8 cellular contexts compared by ENCODE assay signal in the genomic region with DNA sequence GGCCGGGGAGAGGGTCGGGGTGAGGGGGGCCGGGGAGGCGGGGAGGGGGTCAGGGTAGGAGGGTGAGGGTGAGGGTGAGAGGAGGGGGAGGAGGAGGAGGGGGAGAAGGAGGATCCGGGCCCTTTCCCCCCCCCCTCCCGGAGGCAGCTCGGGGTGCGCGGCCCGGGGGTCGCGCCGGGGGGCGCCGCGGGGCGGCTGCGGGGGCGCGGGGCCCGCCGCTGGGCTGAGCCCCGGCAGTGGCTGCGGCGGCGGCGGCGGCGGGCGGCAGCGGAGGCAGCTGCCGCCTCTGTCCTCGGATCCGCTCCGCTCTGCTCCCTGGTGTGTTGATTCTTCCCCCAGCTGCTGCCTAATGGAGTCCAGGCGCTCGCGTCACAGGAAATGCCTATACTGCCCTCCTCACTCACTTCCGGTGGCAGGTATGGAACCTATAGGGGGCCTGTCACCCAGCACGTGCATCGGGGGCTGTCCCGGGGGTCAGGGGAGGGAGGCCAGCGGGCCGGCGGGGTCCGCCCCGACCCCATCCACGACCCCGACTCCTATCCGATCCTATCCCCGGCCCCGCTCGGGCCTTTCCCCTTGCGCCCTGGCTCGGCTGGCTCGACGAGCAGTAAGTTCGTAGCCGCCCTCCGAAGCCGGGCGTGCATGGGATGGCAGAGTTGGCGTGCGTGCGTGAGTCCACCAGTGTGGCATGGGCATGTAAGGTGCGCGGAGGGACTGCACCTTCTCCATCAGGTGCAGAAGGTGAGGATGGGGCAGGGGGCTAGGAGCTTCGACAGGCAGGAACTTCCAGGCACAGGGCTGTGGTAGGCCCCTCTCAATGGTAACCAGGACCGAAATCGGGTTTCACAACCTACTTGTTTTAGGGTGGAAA. TPM values are rescaled to one million over a fixed set of nuclear protein-coding genes. Genes with fewer than 3 reads are reported as not detected.
DNase-seq lines count a peak whose midpoint lies in the region; FAIRE-seq and TF ChIP-seq lines count a peak whose summit lies in the region.

A gene (minus strand): TSS at position 351 of the 871 bp plus-strand sequence.

- no peaks in the 10 kb centered on the region for H3K27me3 ChIP-seq in H9 (ENCODE audit: insufficient read depth, low read length)
- H3K27me3 ChIP-seq in SJSA1 (replicated peaks), result no peaks in the 10 kb centered on the region
- H3K27me3 ChIP-seq in neuron (ENCODE audit: insufficient read depth, low read length), result no peaks in the 10 kb centered on the region

- no peak within 1 kb of the TSS for H2AK5ac ChIP-seq in H9 (ENCODE audit: insufficient read length, low read length)

- H3K4ac ChIP-seq in H9 (ENCODE audit: low read depth, low read length), result no peak within 1 kb of the TSS

- H3K36me3 ChIP-seq in SJSA1 (peaks cover 28% of the 10 kb centered on the region), neuron (ENCODE audit: insufficient read depth, low read length) (peaks cover 14% of the 10 kb centered on the region)

- H3K4me3 ChIP-seq in SJSA1 (peak within 1 kb of the TSS; percentile 67), neuron (ENCODE audit: low read length) (peak within 1 kb of the TSS; percentile 71)

- peak within 1 kb of the TSS; percentile 21 for H3K14ac ChIP-seq in H9 (ENCODE audit: insufficient read depth, low read length)

- no peak within 1 kb of the TSS for H3T11ph ChIP-seq in H9 (ENCODE audit: low read length)

- peaks cover 19% of the 10 kb centered on the region; the same call in 1 of the 2 replicates for H3K79me2 ChIP-seq in H9 (ENCODE audit: insufficient read depth, low read length)

- no peaks in the 10 kb centered on the region for H3K27me3 Mint-ChIP-seq in H9 (ENCODE audit: low read depth)

- no peak for FAIRE-seq in frontal cortex (lab: Jason Lieb, UNC)

- H3K23ac ChIP-seq in H9 (ENCODE audit: insufficient read length, low read depth, low read length), result no peak within 1 kb of the TSS

- H2AFZ ChIP-seq in H9 (ENCODE audit: low read length) (no peak within 1 kb of the TSS), neuron (ENCODE audit: low read depth, low read length) (peak within 1 kb of the TSS; percentile 95)

- no peak within 1 kb of the TSS for H4K8ac ChIP-seq in H9 (replicated peaks; ENCODE audit: insufficient read length, low read depth, low read length)

- peak within 1 kb of the TSS; percentile 94 for H3K4me2 ChIP-seq in H9 (ENCODE audit: insufficient read depth, insufficient read length, low read length)

- H2BK120ac ChIP-seq in H9 (ENCODE audit: low read depth, low read length, poor library complexity, severe bottlenecking), result no peak within 1 kb of the TSS

- no peaks in the 10 kb centered on the region for H3K9me3 Mint-ChIP-seq in H9

- H3K27ac ChIP-seq in H9 (ENCODE audit: insufficient read length, low read depth, low read length), result no peak within 1 kb of the TSS
- peak within 1 kb of the TSS; percentile 85 for H3K27ac ChIP-seq in SJSA1

- no CpG with 5 or more reads among the region's 70 CpGs for WGBS in H9 (ENCODE audit: extremely low coverage, insufficient read length, low lambda C conversion rate)

- no peaks in the 10 kb centered on the region for H3K79me1 ChIP-seq in H9 (ENCODE audit: insufficient read depth, low read depth, low read length, poor library complexity, severe bottlenecking)

- H3K36me3 Mint-ChIP-seq in H9 (ENCODE audit: insufficient read depth in 1 of 3, low read depth in 3 of 3), result peaks cover 16 to 32% (median 31%) of the 10 kb centered on the region in 3 experiments; a peak in 6 of 7 replicates

- no peak within 1 kb of the TSS for H2BK5ac ChIP-seq in H9 (ENCODE audit: insufficient read length, low read length)

- H3K4me1 ChIP-seq in H9 (ENCODE audit: insufficient read depth, low read length) (no peaks in the 10 kb centered on the region), SJSA1 (replicated peaks) (peaks cover 36% of the 10 kb centered on the region), neuron (ENCODE audit: insufficient read depth, low read length) (peaks cover 44% of the 10 kb centered on the region)

- no peak within 1 kb of the TSS for H4K5ac ChIP-seq in H9 (ENCODE audit: insufficient read length, low read depth, low read length)

- no peak within 1 kb of the TSS for H3K56ac ChIP-seq in H9 (ENCODE audit: insufficient read length, low read depth, low read length)

- peak within 1 kb of the TSS; percentile 94 to 96 for H3K4me3 Mint-ChIP-seq in H9

- no peak within 1 kb of the TSS for H2BK15ac ChIP-seq in H9 (ENCODE audit: low read depth, low read length)

- no peak; the same call in 2 of the 3 replicates for TF ChIP-seq CTCF in H9 (conservative IDR thresholded peaks at IDR 0.05)
- TF ChIP-seq CTCF in subcutaneous adipose tissue (IDR thresholded peaks at IDR 0.05; ENCODE audit: low read depth), result no peak

- DNase-seq in GM03348 (ENCODE audit: low spot score) (peak; percentile 90), H9 (peak; percentile 89), M059J (ENCODE audit: low read depth) (peak; percentile 80), SJSA1 (ENCODE audit: low read depth in 1 of 2, low spot score in 2 of 2) (peak; percentile 57 to 76), frontal cortex (ENCODE audit: low spot score in 2 of 2) (peak; percentile 86 to 90)
- DNase-seq in activated gamma-delta T cell treated with anti-CD3 and anti-CD28 coated beads, Interleukin-2, amount 50 U/mL, for 16 hours (ENCODE audit: low read depth), result peak; percentile 70

- peaks cover 5% of the 10 kb centered on the region for H4K20me1 ChIP-seq in H9 (ENCODE audit: control insufficient read depth, insufficient read depth, insufficient read length)

- H3K9ac ChIP-seq in H9 (ENCODE audit: extremely low read depth, insufficient read length, low read length), result peak within 1 kb of the TSS; percentile 82

- no peak within 1 kb of the TSS for H2BK20ac ChIP-seq in H9 (ENCODE audit: low read depth, low read length, poor library complexity, severe bottlenecking)

- H3K4me1 Mint-ChIP-seq in H9, result peaks cover 45% of the 10 kb centered on the region in 2 experiments

- peak within 1 kb of the TSS; percentile 90 to 98 (median 90); a peak in 5 of 7 replicates for H3K27ac Mint-ChIP-seq in H9

- H3K9me3 ChIP-seq in H9 (ENCODE audit: control insufficient read depth, low read depth, low read length), result no peaks in the 10 kb centered on the region
- H3K9me3 ChIP-seq in SJSA1 (replicated peaks), result no peaks in the 10 kb centered on the region
- no peaks in the 10 kb centered on the region for H3K9me3 ChIP-seq in neuron (ENCODE audit: low read length)

- peaks cover 17% of the 10 kb centered on the region for H3K23me2 ChIP-seq in H9 (ENCODE audit: insufficient read length, low read depth, low read length, poor library complexity, severe bottlenecking)

- H3K18ac ChIP-seq in H9 (ENCODE audit: insufficient read length, low read depth, low read length), result peak within 1 kb of the TSS; percentile 69

- H4K91ac ChIP-seq in H9 (ENCODE audit: insufficient read length, low read depth, low read length), result no peak within 1 kb of the TSS

- H2BK12ac ChIP-seq in H9 (ENCODE audit: insufficient read length, low read depth, low read length), result no peak within 1 kb of the TSS

RNA-seq across cellular contexts. Expression of the gene that starts here (rescaled TPM):
- total RNA-seq in H9 (2021), result 81.4 and 81.7 TPM in 2 replicates
- 37.9 and 58.6 TPM in 2 replicates for total RNA-seq in M059J (2014; rRNA removed; shearing (Covaris generic))
- total RNA-seq in SJSA1 (2014; rRNA removed; shearing (Covaris generic)), result 29.4 and 37.2 TPM in 2 replicates
- total RNA-seq in frontal cortex, result 58.7 TPM
- 100 to 1,000 TPM; 128 to 189 (median 140) TPM for total RNA-seq in subcutaneous adipose tissue
